ENCODE assay signal across 1 cellular context in the genomic region with DNA sequence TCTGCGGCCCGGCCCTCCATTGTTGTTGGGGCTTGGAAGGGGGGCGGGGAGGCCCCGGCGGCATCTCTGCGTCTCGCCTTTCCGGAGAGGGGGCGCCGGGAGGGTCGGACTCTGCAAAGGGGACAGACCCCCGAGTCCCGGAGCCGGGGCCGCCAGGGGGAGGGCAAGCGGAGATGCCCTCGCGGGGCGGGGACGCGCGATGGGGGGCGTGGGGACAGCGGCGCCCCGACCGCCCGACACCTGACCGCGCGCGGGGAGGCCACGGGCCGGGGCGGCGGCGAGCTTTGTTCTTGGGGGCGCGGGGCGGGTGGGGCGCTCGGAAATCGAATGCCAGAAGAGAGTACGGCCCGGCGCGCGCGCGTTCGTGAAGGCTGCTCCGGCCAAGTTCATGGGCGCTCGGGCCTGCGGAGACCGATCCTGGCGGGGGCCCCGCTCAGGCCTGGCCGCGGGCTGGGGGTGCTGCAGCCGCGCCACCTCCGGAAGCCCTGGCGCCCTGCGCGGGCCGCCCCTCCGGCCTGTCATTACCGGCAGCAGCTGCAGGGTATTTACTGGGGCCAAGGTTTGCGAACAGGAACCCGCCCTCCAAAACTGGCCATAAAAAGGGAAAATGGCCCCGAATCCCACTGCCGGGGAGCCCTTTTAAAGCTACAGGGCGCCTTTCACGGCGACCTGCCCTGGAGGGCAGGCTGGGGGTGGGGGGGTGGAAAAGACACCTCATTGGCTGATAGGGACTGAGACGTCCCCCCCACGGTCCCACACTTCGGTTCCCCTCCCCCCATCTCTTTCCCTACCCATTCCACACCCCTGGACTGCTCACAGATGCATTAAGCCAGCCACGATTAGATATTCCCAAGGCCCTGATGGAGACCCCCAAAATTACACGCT.
TF ChIP-seq lines count a peak whose summit lies in the region.

No MANE protein-coding gene starts in this region.

TF ChIP-seq in HEK293, 187 proteins besides CTCF, POLR2A, EP300 and RAD21 (continued from another document):
- TF ChIP-seq, protein P1, sequence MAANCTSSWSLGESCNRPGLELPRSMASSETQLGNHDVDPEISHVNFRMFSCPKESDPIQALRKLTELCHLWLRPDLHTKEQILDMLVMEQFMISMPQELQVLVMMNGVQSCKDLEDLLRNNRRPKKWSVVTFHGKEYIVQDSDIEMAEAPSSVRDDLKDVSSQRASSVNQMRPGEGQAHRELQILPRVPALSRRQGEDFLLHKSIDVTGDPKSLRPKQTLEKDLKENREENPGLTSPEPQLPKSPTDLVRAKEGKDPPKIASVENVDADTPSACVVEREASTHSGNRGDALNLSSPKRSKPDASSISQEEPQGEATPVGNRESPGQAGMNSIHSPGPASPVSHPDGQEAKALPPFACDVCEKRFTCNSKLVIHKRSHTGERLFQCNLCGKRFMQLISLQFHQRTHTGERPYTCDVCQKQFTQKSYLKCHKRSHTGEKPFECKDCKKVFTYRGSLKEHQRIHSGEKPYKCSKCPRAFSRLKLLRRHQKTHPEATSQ (tag by site-specific recombination; IDR thresholded peaks at IDR 0.05) = no peak
- no peak for TF ChIP-seq ZNF473 (tag by site-specific recombination; IDR thresholded peaks at IDR 0.05)
- TF ChIP-seq EGR2 (tag by site-specific recombination; IDR thresholded peaks at IDR 0.05; ENCODE audit: low read depth) = no peak
- TF ChIP-seq, protein P2, sequence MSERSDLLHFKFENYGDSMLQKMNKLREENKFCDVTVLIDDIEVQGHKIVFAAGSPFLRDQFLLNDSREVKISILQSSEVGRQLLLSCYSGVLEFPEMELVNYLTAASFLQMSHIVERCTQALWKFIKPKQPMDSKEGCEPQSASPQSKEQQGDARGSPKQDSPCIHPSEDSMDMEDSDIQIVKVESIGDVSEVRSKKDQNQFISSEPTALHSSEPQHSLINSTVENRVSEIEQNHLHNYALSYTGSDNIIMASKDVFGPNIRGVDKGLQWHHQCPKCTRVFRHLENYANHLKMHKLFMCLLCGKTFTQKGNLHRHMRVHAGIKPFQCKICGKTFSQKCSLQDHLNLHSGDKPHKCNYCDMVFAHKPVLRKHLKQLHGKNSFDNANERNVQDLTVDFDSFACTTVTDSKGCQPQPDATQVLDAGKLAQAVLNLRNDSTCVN (tag by site-specific recombination; optimal IDR thresholded peaks at IDR 0.05) = peak; percentile 54
- no peak for TF ChIP-seq ZNF239 (tag by site-specific recombination; IDR thresholded peaks at IDR 0.05)
- no peak for TF ChIP-seq ZNF785 (tag by site-specific recombination; IDR thresholded peaks at IDR 0.05)
- TF ChIP-seq ZNF558 (tag by site-specific recombination; IDR thresholded peaks at IDR 0.05) = no peak
- TF ChIP-seq ZNF623 (tag by site-specific recombination; IDR thresholded peaks at IDR 0.05) = no peak
- no peak for TF ChIP-seq ZNF654 (tag by site-specific recombination; IDR thresholded peaks at IDR 0.05; ENCODE audit: low read depth)
- TF ChIP-seq, protein P3, sequence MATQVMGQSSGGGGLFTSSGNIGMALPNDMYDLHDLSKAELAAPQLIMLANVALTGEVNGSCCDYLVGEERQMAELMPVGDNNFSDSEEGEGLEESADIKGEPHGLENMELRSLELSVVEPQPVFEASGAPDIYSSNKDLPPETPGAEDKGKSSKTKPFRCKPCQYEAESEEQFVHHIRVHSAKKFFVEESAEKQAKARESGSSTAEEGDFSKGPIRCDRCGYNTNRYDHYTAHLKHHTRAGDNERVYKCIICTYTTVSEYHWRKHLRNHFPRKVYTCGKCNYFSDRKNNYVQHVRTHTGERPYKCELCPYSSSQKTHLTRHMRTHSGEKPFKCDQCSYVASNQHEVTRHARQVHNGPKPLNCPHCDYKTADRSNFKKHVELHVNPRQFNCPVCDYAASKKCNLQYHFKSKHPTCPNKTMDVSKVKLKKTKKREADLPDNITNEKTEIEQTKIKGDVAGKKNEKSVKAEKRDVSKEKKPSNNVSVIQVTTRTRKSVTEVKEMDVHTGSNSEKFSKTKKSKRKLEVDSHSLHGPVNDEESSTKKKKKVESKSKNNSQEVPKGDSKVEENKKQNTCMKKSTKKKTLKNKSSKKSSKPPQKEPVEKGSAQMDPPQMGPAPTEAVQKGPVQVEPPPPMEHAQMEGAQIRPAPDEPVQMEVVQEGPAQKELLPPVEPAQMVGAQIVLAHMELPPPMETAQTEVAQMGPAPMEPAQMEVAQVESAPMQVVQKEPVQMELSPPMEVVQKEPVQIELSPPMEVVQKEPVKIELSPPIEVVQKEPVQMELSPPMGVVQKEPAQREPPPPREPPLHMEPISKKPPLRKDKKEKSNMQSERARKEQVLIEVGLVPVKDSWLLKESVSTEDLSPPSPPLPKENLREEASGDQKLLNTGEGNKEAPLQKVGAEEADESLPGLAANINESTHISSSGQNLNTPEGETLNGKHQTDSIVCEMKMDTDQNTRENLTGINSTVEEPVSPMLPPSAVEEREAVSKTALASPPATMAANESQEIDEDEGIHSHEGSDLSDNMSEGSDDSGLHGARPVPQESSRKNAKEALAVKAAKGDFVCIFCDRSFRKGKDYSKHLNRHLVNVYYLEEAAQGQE (tag by site-specific recombination; IDR thresholded peaks at IDR 0.05) = no peak
- no peak for TF ChIP-seq ZNF747 (tag by site-specific recombination; IDR thresholded peaks at IDR 0.05)
- TF ChIP-seq, protein P4, sequence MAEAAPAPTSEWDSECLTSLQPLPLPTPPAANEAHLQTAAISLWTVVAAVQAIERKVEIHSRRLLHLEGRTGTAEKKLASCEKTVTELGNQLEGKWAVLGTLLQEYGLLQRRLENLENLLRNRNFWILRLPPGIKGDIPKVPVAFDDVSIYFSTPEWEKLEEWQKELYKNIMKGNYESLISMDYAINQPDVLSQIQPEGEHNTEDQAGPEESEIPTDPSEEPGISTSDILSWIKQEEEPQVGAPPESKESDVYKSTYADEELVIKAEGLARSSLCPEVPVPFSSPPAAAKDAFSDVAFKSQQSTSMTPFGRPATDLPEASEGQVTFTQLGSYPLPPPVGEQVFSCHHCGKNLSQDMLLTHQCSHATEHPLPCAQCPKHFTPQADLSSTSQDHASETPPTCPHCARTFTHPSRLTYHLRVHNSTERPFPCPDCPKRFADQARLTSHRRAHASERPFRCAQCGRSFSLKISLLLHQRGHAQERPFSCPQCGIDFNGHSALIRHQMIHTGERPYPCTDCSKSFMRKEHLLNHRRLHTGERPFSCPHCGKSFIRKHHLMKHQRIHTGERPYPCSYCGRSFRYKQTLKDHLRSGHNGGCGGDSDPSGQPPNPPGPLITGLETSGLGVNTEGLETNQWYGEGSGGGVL (tag by site-specific recombination; IDR thresholded peaks at IDR 0.05) = peak; percentile 41; the same call in 1 of the 2 replicates
- TF ChIP-seq, protein P5, sequence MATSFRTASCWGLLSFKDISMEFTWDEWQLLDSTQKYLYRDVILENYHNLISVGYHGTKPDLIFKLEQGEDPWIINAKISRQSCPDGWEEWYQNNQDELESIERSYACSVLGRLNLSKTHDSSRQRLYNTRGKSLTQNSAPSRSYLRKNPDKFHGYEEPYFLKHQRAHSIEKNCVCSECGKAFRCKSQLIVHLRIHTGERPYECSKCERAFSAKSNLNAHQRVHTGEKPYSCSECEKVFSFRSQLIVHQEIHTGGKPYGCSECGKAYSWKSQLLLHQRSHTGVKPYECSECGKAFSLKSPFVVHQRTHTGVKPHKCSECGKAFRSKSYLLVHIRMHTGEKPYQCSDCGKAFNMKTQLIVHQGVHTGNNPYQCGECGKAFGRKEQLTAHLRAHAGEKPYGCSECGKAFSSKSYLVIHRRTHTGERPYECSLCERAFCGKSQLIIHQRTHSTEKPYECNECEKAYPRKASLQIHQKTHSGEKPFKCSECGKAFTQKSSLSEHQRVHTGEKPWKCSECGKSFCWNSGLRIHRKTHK (tag by site-specific recombination; IDR thresholded peaks at IDR 0.05) = no peak
- TF ChIP-seq SP2 (tag by site-specific recombination; IDR thresholded peaks at IDR 0.05) = peak; percentile 24
- no peak for TF ChIP-seq MYNN (tag by site-specific recombination; IDR thresholded peaks at IDR 0.05; ENCODE audit: borderline replicate concordance)
- TF ChIP-seq, protein P6, sequence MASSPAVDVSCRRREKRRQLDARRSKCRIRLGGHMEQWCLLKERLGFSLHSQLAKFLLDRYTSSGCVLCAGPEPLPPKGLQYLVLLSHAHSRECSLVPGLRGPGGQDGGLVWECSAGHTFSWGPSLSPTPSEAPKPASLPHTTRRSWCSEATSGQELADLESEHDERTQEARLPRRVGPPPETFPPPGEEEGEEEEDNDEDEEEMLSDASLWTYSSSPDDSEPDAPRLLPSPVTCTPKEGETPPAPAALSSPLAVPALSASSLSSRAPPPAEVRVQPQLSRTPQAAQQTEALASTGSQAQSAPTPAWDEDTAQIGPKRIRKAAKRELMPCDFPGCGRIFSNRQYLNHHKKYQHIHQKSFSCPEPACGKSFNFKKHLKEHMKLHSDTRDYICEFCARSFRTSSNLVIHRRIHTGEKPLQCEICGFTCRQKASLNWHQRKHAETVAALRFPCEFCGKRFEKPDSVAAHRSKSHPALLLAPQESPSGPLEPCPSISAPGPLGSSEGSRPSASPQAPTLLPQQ (tag by site-specific recombination; IDR thresholded peaks at IDR 0.05) = peak; percentile 68; the same call in 1 of the 2 replicates
- no peak for TF ChIP-seq KLF16 (tag by site-specific recombination; IDR thresholded peaks at IDR 0.05)
- peak; percentile 54; the same call in 1 of the 2 replicates for TF ChIP-seq ZNF561 (tag by site-specific recombination; IDR thresholded peaks at IDR 0.05; ENCODE audit: borderline replicate concordance)
- TF ChIP-seq GLIS1 (tag by site-specific recombination; IDR thresholded peaks at IDR 0.05) = peak; percentile 76
- TF ChIP-seq ZNF560 (tag by site-specific recombination; IDR thresholded peaks at IDR 0.05; ENCODE audit: borderline replicate concordance) = no peak
- TF ChIP-seq, protein P7, sequence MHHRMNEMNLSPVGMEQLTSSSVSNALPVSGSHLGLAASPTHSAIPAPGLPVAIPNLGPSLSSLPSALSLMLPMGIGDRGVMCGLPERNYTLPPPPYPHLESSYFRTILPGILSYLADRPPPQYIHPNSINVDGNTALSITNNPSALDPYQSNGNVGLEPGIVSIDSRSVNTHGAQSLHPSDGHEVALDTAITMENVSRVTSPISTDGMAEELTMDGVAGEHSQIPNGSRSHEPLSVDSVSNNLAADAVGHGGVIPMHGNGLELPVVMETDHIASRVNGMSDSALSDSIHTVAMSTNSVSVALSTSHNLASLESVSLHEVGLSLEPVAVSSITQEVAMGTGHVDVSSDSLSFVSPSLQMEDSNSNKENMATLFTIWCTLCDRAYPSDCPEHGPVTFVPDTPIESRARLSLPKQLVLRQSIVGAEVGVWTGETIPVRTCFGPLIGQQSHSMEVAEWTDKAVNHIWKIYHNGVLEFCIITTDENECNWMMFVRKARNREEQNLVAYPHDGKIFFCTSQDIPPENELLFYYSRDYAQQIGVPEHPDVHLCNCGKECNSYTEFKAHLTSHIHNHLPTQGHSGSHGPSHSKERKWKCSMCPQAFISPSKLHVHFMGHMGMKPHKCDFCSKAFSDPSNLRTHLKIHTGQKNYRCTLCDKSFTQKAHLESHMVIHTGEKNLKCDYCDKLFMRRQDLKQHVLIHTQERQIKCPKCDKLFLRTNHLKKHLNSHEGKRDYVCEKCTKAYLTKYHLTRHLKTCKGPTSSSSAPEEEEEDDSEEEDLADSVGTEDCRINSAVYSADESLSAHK (tag by site-specific recombination; IDR thresholded peaks at IDR 0.05) = no peak
- TF ChIP-seq, protein P8, sequence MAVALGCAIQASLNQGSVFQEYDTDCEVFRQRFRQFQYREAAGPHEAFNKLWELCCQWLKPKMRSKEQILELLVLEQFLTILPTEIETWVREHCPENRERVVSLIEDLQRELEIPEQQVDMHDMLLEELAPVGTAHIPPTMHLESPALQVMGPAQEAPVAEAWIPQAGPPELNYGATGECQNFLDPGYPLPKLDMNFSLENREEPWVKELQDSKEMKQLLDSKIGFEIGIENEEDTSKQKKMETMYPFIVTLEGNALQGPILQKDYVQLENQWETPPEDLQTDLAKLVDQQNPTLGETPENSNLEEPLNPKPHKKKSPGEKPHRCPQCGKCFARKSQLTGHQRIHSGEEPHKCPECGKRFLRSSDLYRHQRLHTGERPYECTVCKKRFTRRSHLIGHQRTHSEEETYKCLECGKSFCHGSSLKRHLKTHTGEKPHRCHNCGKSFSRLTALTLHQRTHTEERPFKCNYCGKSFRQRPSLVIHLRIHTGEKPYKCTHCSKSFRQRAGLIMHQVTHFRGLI (tag by site-specific recombination; IDR thresholded peaks at IDR 0.05) = no peak
